Comparison of ENCODE assay signal across 1 cellular context in the genomic region with DNA sequence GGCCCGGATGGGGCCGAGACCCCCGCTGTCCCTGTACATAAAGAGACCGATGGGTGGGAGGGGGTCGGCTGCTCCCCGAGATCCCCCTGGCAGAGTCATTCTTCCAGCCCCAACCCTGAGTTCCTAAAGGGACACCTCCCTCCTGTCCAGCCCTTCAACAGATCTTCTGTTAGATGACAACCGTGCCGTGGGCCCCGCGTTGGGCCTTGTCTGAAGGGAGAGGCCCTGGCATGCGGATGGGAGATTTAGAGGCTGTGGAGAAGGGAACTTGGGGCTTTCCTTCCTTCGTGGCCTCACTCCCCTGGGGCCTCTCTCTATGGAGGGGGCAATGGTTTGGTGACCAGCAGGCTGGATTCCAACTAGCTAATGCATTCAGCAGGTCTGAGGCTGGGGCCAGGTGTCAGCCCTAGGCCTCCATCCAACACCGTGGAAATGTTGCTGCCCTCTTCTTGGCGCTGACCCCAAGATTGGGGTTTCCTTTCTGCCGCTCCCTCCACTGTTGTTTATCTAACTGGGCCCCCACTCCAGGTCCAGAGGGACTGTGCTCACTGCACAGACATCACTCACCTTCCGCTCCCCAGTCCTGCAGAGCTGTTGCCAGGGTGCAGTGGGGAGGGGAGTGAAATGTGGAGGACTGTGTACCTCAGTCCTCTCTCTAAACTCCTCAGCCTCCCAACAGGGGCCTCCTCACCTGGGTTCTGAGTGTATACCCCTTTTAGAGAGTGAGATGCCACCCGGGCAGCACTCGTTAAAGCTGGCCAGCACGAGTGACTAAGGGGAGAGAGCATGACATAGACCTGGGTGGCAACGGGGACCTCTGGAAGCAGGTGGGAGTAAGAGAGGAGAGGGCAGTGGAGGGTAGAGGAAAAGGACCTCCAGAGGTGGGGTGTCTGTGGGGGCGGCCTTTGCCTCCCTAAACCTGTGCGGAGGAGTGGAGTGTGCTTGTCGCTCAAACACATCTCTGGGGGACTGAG.
TF ChIP-seq lines count a peak whose summit lies in the region.

No MANE protein-coding gene starts in this region.

TF ChIP-seq in GM23338, 12 proteins besides CTCF, POLR2A, EP300 and RAD21:
- TF ChIP-seq, protein P1, sequence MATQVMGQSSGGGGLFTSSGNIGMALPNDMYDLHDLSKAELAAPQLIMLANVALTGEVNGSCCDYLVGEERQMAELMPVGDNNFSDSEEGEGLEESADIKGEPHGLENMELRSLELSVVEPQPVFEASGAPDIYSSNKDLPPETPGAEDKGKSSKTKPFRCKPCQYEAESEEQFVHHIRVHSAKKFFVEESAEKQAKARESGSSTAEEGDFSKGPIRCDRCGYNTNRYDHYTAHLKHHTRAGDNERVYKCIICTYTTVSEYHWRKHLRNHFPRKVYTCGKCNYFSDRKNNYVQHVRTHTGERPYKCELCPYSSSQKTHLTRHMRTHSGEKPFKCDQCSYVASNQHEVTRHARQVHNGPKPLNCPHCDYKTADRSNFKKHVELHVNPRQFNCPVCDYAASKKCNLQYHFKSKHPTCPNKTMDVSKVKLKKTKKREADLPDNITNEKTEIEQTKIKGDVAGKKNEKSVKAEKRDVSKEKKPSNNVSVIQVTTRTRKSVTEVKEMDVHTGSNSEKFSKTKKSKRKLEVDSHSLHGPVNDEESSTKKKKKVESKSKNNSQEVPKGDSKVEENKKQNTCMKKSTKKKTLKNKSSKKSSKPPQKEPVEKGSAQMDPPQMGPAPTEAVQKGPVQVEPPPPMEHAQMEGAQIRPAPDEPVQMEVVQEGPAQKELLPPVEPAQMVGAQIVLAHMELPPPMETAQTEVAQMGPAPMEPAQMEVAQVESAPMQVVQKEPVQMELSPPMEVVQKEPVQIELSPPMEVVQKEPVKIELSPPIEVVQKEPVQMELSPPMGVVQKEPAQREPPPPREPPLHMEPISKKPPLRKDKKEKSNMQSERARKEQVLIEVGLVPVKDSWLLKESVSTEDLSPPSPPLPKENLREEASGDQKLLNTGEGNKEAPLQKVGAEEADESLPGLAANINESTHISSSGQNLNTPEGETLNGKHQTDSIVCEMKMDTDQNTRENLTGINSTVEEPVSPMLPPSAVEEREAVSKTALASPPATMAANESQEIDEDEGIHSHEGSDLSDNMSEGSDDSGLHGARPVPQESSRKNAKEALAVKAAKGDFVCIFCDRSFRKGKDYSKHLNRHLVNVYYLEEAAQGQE (IDR thresholded peaks at IDR 0.05; ENCODE audit: unreplicated experiment): no peak
- TF ChIP-seq, protein P2, sequence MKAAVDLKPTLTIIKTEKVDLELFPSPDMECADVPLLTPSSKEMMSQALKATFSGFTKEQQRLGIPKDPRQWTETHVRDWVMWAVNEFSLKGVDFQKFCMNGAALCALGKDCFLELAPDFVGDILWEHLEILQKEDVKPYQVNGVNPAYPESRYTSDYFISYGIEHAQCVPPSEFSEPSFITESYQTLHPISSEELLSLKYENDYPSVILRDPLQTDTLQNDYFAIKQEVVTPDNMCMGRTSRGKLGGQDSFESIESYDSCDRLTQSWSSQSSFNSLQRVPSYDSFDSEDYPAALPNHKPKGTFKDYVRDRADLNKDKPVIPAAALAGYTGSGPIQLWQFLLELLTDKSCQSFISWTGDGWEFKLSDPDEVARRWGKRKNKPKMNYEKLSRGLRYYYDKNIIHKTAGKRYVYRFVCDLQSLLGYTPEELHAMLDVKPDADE (IDR thresholded peaks at IDR 0.05): no peak
- no peak for TF ChIP-seq EZH2phosphoT487 (IDR thresholded peaks at IDR 0.05; ENCODE audit: unreplicated experiment)
TF ChIP-seq in GM23338: peak in this region for 0.
